ENCODE assay signal across 8 cellular contexts in genomic region chr9:13513710-13514444, GRCh38.
A peak's percentile ranks its signal among the peaks of the same experiment; 100 is the strongest.
DNase-seq lines count a peak whose midpoint lies in the region; TF ChIP-seq lines count a peak whose summit lies in the region.

No MANE protein-coding gene starts in this region.

- intact Hi-C loops in left ventricle myocardium inferior (cut with micrococcal nuclease) = no loop called here

- DNase-seq in left ventricle myocardium inferior (no peak), SIG-M5 treated with dmso at 0.1 percent for 504 hours (lab: John Stamatoyannopoulos, UW; ENCODE audit: unreplicated experiment) (no peak), superior temporal gyrus (ENCODE audit: extremely low spot score) (no peak), MG63 (no peak), OCI-M2 (lab: John Stamatoyannopoulos, UW; ENCODE audit: unreplicated experiment) (no peak)

- H3K9ac ChIP-seq in HUES48 (ENCODE audit: low read depth, low read length) (peak overlapping the region; percentile 11), skeletal muscle satellite cell (ENCODE audit: low read depth, low read length) (peak overlapping the region; percentile 5)

- TF ChIP-seq CTCF in VCaP (conservative IDR thresholded peaks at IDR 0.05) (no peak), left ventricle myocardium inferior (IDR thresholded peaks at IDR 0.05; ENCODE audit: borderline replicate concordance) (no peak)

- peaks cover 14% of the 10 kb centered on the region for H3K4me1 ChIP-seq in HUES48 (ENCODE audit: control insufficient read depth, insufficient read depth, low read length)
- peaks cover 24% of the 10 kb centered on the region for H3K4me1 ChIP-seq in left ventricle myocardium inferior
- peaks cover 6% of the 10 kb centered on the region for H3K4me1 ChIP-seq in skeletal muscle satellite cell (ENCODE audit: control insufficient read depth, insufficient read depth, low read length)

- H3K4me3 ChIP-seq in HUES48 (ENCODE audit: low read depth, low read length) (no peak overlapping the region), left ventricle myocardium inferior (no peak overlapping the region), skeletal muscle satellite cell (ENCODE audit: low read length) (no peak overlapping the region), MG63 (no peak overlapping the region)

- no peaks in the 10 kb centered on the region for H3K36me3 ChIP-seq in HUES48 (ENCODE audit: control insufficient read depth, insufficient read depth, low read length)
- H3K36me3 ChIP-seq in left ventricle myocardium inferior = no peaks in the 10 kb centered on the region
- no peaks in the 10 kb centered on the region for H3K36me3 ChIP-seq in skeletal muscle satellite cell (ENCODE audit: insufficient read depth, low read length)
- H3K36me3 ChIP-seq in MG63 = no peaks in the 10 kb centered on the region

- peak overlapping the region; percentile 71 for H3K27ac ChIP-seq in HUES48 (ENCODE audit: low read depth, low read length)
- H3K27ac ChIP-seq in VCaP = peak overlapping the region; percentile 20; the same call in 1 of the 2 replicates
- H3K27ac ChIP-seq in left ventricle myocardium inferior (replicated peaks) = peak overlapping the region; percentile 84

- peak overlapping the region; percentile 15 for H3K4me2 ChIP-seq in skeletal muscle satellite cell (ENCODE audit: low read length)

- H3K9me3 ChIP-seq in HUES48 (ENCODE audit: control insufficient read depth, insufficient read depth, low read length) (no peaks in the 10 kb centered on the region), left ventricle myocardium inferior (replicated peaks) (no peaks in the 10 kb centered on the region), skeletal muscle satellite cell (replicated peaks; ENCODE audit: low read length) (no peaks in the 10 kb centered on the region), MG63 (peaks cover 5% of the 10 kb centered on the region)

- no peaks in the 10 kb centered on the region for H3K27me3 ChIP-seq in HUES48 (ENCODE audit: control insufficient read depth, insufficient read depth, low read length)
- no peaks in the 10 kb centered on the region for H3K27me3 ChIP-seq in left ventricle myocardium inferior (ENCODE audit: low read depth)
- H3K27me3 ChIP-seq in skeletal muscle satellite cell (ENCODE audit: control insufficient read depth, insufficient read depth, low read length) = no peaks in the 10 kb centered on the region
- H3K27me3 ChIP-seq in MG63 = peaks cover 10% of the 10 kb centered on the region

Comparison
In these comparisons a context has a peak if more than half of its experiments do, and no peak if none do; other contexts are left out.
1. H3K27ac ChIP-seq: peak in every context shown above with its lines; median percentile 84 in left ventricle myocardium inferior; 71 in HUES48; 20 in VCaP.